9 cellular contexts compared by ENCODE assay signal in genomic region chr2:227033471-227034148, GRCh38.
DNase-seq lines count a peak whose midpoint lies in the region; ATAC-seq and TF ChIP-seq lines count a peak whose summit lies in the region.
"Had no signal": no experiment of that assay in that cellular context is flagged by ENCODE, and none has a peak within 500 bp of the region (broad histone marks: within the 10 kb centered on the region; RNA-seq: fewer than 3 reads in every experiment).

No MANE protein-coding gene starts in this region.

- no peak for TF ChIP-seq EP300 in esophagus muscularis mucosa (IDR thresholded peaks at IDR 0.05)

- H3K9me3 Mint-ChIP-seq in Calu3 (ENCODE audit: low read depth, unreplicated experiment), result no peaks in the 10 kb centered on the region
- H3K9me3 Mint-ChIP-seq in effector memory CD8-positive, alpha-beta T cell, result no peaks in the 10 kb centered on the region
- H3K9me3 Mint-ChIP-seq: activated B cell treated with CpG ODN at 0.5 μM for 24 hours had no signal

- H3K36me3 Mint-ChIP-seq in Calu3 (ENCODE audit: insufficient read depth, unreplicated experiment), result no peaks in the 10 kb centered on the region
- no peaks in the 10 kb centered on the region for H3K36me3 Mint-ChIP-seq in effector memory CD8-positive, alpha-beta T cell (ENCODE audit: insufficient read depth)

- H3K9ac ChIP-seq in parathyroid adenoma, result no peak overlapping the region

- no peaks in the 10 kb centered on the region for H3K27me3 Mint-ChIP-seq in Calu3 (ENCODE audit: unreplicated experiment)
- H3K27me3 Mint-ChIP-seq in effector memory CD8-positive, alpha-beta T cell, result peaks cover 23 to 31% of the 10 kb centered on the region in 2 donors
- H3K27me3 Mint-ChIP-seq: activated B cell treated with CpG ODN at 0.5 μM for 24 hours had no signal

- H2AFZ ChIP-seq in parathyroid adenoma, result peak overlapping the region; percentile 30

- peak; percentile 56 for DNase-seq in Calu3
- DNase-seq in SK-MEL-5 (ENCODE audit: low read depth, low spot score), result peak; percentile 63
- no peak for DNase-seq in esophagus muscularis mucosa (ENCODE audit: extremely low spot score)
- no peak for DNase-seq in effector memory CD8-positive, alpha-beta T cell
- DNase-seq: activated B cell treated with CpG ODN at 0.5 μM for 24 hours had no signal

- no peaks in the 10 kb centered on the region for H3K36me3 ChIP-seq in esophagus muscularis mucosa
- H3K36me3 ChIP-seq in parathyroid adenoma (ENCODE audit: control insufficient read depth, insufficient read depth, low read length), result no peaks in the 10 kb centered on the region

- ATAC-seq in GM18858 (IDR thresholded peaks at IDR 0.05; ENCODE audit: unreplicated experiment) (peak; percentile 42), HG03095 (IDR thresholded peaks at IDR 0.05; ENCODE audit: unreplicated experiment) (peak; percentile 73), GM19324 (IDR thresholded peaks at IDR 0.05; ENCODE audit: low FRiP score, unreplicated experiment) (no peak)
- ATAC-seq in effector memory CD8-positive, alpha-beta T cell (replicated peaks), result no peak

- TF ChIP-seq POLR2A in esophagus muscularis mucosa (IDR thresholded peaks at IDR 0.05; ENCODE audit: low read depth), result no peak

- no peaks in the 10 kb centered on the region for H3K9me3 ChIP-seq in esophagus muscularis mucosa
- no peaks in the 10 kb centered on the region for H3K9me3 ChIP-seq in parathyroid adenoma (ENCODE audit: control insufficient read depth, low read length)

- H3K4me1 ChIP-seq in esophagus muscularis mucosa (peaks cover 0 to 8% (median 2%) of the 10 kb centered on the region in 4 donors), parathyroid adenoma (peaks cover 5% of the 10 kb centered on the region)

- H3K4me3 Mint-ChIP-seq in Calu3 (ENCODE audit: low read depth, unreplicated experiment), result no peak overlapping the region
- H3K4me3 Mint-ChIP-seq in effector memory CD8-positive, alpha-beta T cell, result no peak overlapping the region
- H3K4me3 Mint-ChIP-seq: activated B cell treated with CpG ODN at 0.5 μM for 24 hours had no signal

- no peak overlapping the region for H3K27ac ChIP-seq in esophagus muscularis mucosa (replicated peaks in 1 of 4)
- H3K27ac ChIP-seq in parathyroid adenoma, result no peak overlapping the region

- H3K27ac Mint-ChIP-seq in Calu3 (ENCODE audit: unreplicated experiment), result no peak overlapping the region
- no peak overlapping the region for H3K27ac Mint-ChIP-seq in effector memory CD8-positive, alpha-beta T cell
- H3K27ac Mint-ChIP-seq: activated B cell treated with CpG ODN at 0.5 μM for 24 hours had no signal

- H3K4me3 ChIP-seq in esophagus muscularis mucosa (no peak overlapping the region), parathyroid adenoma (ENCODE audit: low read depth, low read length) (no peak overlapping the region)

- H3K79me2 ChIP-seq in parathyroid adenoma, result no peaks in the 10 kb centered on the region

- H3K4me1 Mint-ChIP-seq in Calu3 (ENCODE audit: low read depth, unreplicated experiment), result no peaks in the 10 kb centered on the region
- peaks cover 0 to 6% of the 10 kb centered on the region in 2 donors for H3K4me1 Mint-ChIP-seq in effector memory CD8-positive, alpha-beta T cell (ENCODE audit: low read depth in 2 of 2)
- H3K4me1 Mint-ChIP-seq: activated B cell treated with CpG ODN at 0.5 μM for 24 hours had no signal

- intact Hi-C loops in Calu3 (cut with micrococcal nuclease; ENCODE audit: unreplicated experiment) (loop anchor here (10.0 kb wide), 1 partner anchor 191 kb away; no protein-coding TSS in a partner anchor), esophagus muscularis mucosa (cut with DNase I) (no loop called here)

- H3K27me3 ChIP-seq in esophagus muscularis mucosa (no peaks in the 10 kb centered on the region), parathyroid adenoma (ENCODE audit: control insufficient read depth, insufficient read depth, low read length) (no peaks in the 10 kb centered on the region)

- 67% methylated on average over 10 of the region's 16 CpGs for WGBS in esophagus muscularis mucosa

- BruUV-seq in Calu3 (replicated peaks; lab: Mats Ljungman, UMichigan), result no TSS peak

- in situ Hi-C loops in SK-MEL-5 (cut with HindIII; ENCODE audit: low pct_unique_long_range_greater_than_20kb, low sequenced_read_pairs), result no loop called here

- TF ChIP-seq CTCF in Calu3 (IDR thresholded peaks at IDR 0.05; ENCODE audit: unreplicated experiment) (peak; percentile 65), esophagus muscularis mucosa (IDR thresholded peaks at IDR 0.05) (peak in 2 of 3 experiments; percentile 11 to 33), parathyroid adenoma (IDR thresholded peaks at IDR 0.05) (peak; percentile 65)

- CTCF ChIA-PET in Calu3 (lab: Charles Lee), result interaction anchor here (0.7 kb wide), 1 partner anchor 698 kb away, joined by 4 read pairs; no protein-coding TSS in a partner anchor

- H3K4me2 ChIP-seq in parathyroid adenoma (ENCODE audit: low read length), result no peak overlapping the region

Comparison
In these comparisons a context has a peak if more than half of its experiments do, and no peak if none do; other contexts are left out.
1. DNase-seq: peak in Calu3 (single experiment) and SK-MEL-5 (single experiment); none in esophagus muscularis mucosa (single experiment) and effector memory CD8-positive, alpha-beta T cell (0 of 3).
2. ATAC-seq: peak in GM18858 (single experiment) and HG03095 (single experiment); none in GM19324 (single experiment) and effector memory CD8-positive, alpha-beta T cell (single experiment).
3. Peak in every context shown above with its lines, with median percentiles within 50 percentile points of each other: CTCF ChIP-seq.